12 cellular contexts compared by ENCODE assay signal in genomic region chr10:30542001-30542861, GRCh38.
DNase-seq lines count a peak whose midpoint lies in the region; ATAC-seq and TF ChIP-seq lines count a peak whose summit lies in the region.
"Had no signal": no experiment of that assay in that cellular context is flagged by ENCODE, and none has a peak within 500 bp of the region (broad histone marks: within the 10 kb centered on the region; RNA-seq: fewer than 3 reads in every experiment).

No MANE protein-coding gene starts in this region.

- CTCF ChIA-PET in CD8-positive, alpha-beta memory T cell (lab: Charles Lee) = interaction anchor here (1.1 to 2.6 kb wide), 3 partner anchors 39 to 129 kb away, joined by 3 to 12 read pairs (median 3); no protein-coding TSS in a partner anchor
- CTCF ChIA-PET in activated naive CD4-positive, alpha-beta T cell treated with anti-CD3 and anti-CD28 coated beads for 36 hours (lab: Charles Lee) = interaction anchor here (0.9 to 2.1 kb wide), 3 partner anchors 40 to 183 kb away, joined by 3 to 6 read pairs (median 3); no protein-coding TSS in a partner anchor

- TF ChIP-seq CTCF in lung (IDR thresholded peaks at IDR 0.05; ENCODE audit: control extremely low read depth, extremely low read depth) = no peak
- TF ChIP-seq CTCF in tibial artery (IDR thresholded peaks at IDR 0.05) = no peak

- intact Hi-C loops in activated naive CD4-positive, alpha-beta T cell treated with anti-CD3 and anti-CD28 coated beads for 36 hours (cut with micrococcal nuclease) = no loop called here
- intact Hi-C loops in tibial artery (cut with DNase I; ENCODE audit: low total_unique reads) = no loop called here

- H3K4me1 Mint-ChIP-seq in CD8-positive, alpha-beta memory T cell = no peaks in the 10 kb centered on the region
- peaks cover 9% of the 10 kb centered on the region for H3K4me1 Mint-ChIP-seq in activated naive CD4-positive, alpha-beta T cell treated with anti-CD3 and anti-CD28 coated beads for 36 hours (ENCODE audit: low read depth)

- no peaks in the 10 kb centered on the region for H3K36me3 ChIP-seq in CD8-positive, alpha-beta memory T cell (ENCODE audit: insufficient read depth, low read length)
- H3K36me3 ChIP-seq in lung (ENCODE audit: control insufficient read depth in 2 of 2, insufficient read depth in 2 of 2, low read length in 2 of 2) (no peaks in the 10 kb centered on the region), tibial artery (no peaks in the 10 kb centered on the region)

- no peaks in the 10 kb centered on the region for H3K9me3 ChIP-seq in CD8-positive, alpha-beta memory T cell (ENCODE audit: low read length)
- H3K9me3 ChIP-seq in lung (ENCODE audit: control insufficient read depth in 2 of 2, insufficient read depth in 1 of 2, low read length in 1 of 2) = no peaks in the 10 kb centered on the region
- no peaks in the 10 kb centered on the region for H3K9me3 ChIP-seq in tibial artery
- H3K9me3 ChIP-seq: Caco-2 had no signal

- H3K27me3 Mint-ChIP-seq in CD8-positive, alpha-beta memory T cell = peaks cover 0 to 4% of the 10 kb centered on the region in 2 donors
- no peaks in the 10 kb centered on the region for H3K27me3 Mint-ChIP-seq in activated naive CD4-positive, alpha-beta T cell treated with anti-CD3 and anti-CD28 coated beads for 36 hours (ENCODE audit: low read depth)

- POLR2A ChIA-PET in CD8-positive, alpha-beta memory T cell (lab: Charles Lee) = no interaction called here

- no peaks in the 10 kb centered on the region for H3K4me1 ChIP-seq in CD8-positive, alpha-beta memory T cell (ENCODE audit: insufficient read depth, low read length)
- H3K4me1 ChIP-seq in lung (ENCODE audit: control insufficient read depth in 2 of 2, insufficient read depth in 2 of 2, low read length in 2 of 2) (peaks cover 3 to 5% of the 10 kb centered on the region in 2 donors), tibial artery (no peaks in the 10 kb centered on the region)

- no peak overlapping the region for H3K4me3 ChIP-seq in CD8-positive, alpha-beta memory T cell (ENCODE audit: low read length)
- H3K4me3 ChIP-seq in lung = no peak overlapping the region
- no peak overlapping the region for H3K4me3 ChIP-seq in tibial artery

- peaks cover 0 to 7% (median 1%) of the 10 kb centered on the region in 3 donors for H3K36me3 Mint-ChIP-seq in CD8-positive, alpha-beta memory T cell
- H3K36me3 Mint-ChIP-seq in activated naive CD4-positive, alpha-beta T cell treated with anti-CD3 and anti-CD28 coated beads for 36 hours (ENCODE audit: low read depth) = no peaks in the 10 kb centered on the region

- peak; percentile 65 for ATAC-seq in lung (ENCODE audit: insufficient read depth, low FRiP score)
- ATAC-seq: PC-3 had no signal

- no peaks in the 10 kb centered on the region for H3K9me3 Mint-ChIP-seq in CD8-positive, alpha-beta memory T cell
- H3K9me3 Mint-ChIP-seq in activated naive CD4-positive, alpha-beta T cell treated with anti-CD3 and anti-CD28 coated beads for 36 hours = no peaks in the 10 kb centered on the region

- H3K27ac Mint-ChIP-seq in CD8-positive, alpha-beta memory T cell = peak overlapping the region in 1 of 8 donors; percentile 16
- no peak overlapping the region for H3K27ac Mint-ChIP-seq in activated naive CD4-positive, alpha-beta T cell treated with anti-CD3 and anti-CD28 coated beads for 36 hours

- H3K27ac ChIP-seq in CD8-positive, alpha-beta memory T cell (ENCODE audit: low read depth, low read length) = peak overlapping the region; percentile 32
- H3K27ac ChIP-seq in lung (ENCODE audit: low read depth in 1 of 2, low read length in 1 of 2) (peak overlapping the region in 1 of 2 donors; percentile 42), tibial artery (no peak overlapping the region)

- no peak for DNase-seq in CD8-positive, alpha-beta memory T cell
- DNase-seq in GM19240 (ENCODE audit: insufficient read length, low spot score) (peak; percentile 11), NOMO-1 (lab: John Stamatoyannopoulos, UW; ENCODE audit: unreplicated experiment in 2 of 2) (peak; percentile 91 to 93), lung (ENCODE audit: low spot score) (no peak), T-helper 1 cell (no peak), tibial artery (no peak), NCI-H82 (lab: John Stamatoyannopoulos, UW) (no peak)
- DNase-seq in activated naive CD4-positive, alpha-beta T cell treated with anti-CD3 and anti-CD28 coated beads for 36 hours = no peak
- DNase-seq: activated CD4-positive, alpha-beta T cell treated with anti-CD3 and anti-CD28 coated beads for 1 hour; Caco-2; IMR-90; PC-3 had no signal

- H3K27me3 ChIP-seq in CD8-positive, alpha-beta memory T cell (ENCODE audit: insufficient read depth, low read length, poor library complexity, severe bottlenecking) = no peaks in the 10 kb centered on the region
- H3K27me3 ChIP-seq in lung (ENCODE audit: control insufficient read depth, insufficient read depth) = no peaks in the 10 kb centered on the region
- no peaks in the 10 kb centered on the region for H3K27me3 ChIP-seq in tibial artery

- WGBS in lung, 2 donors = 40 to 56% methylated on average over 14 of the region's 14 CpGs

- H3K4me3 Mint-ChIP-seq in CD8-positive, alpha-beta memory T cell = no peak overlapping the region
- H3K4me3 Mint-ChIP-seq in activated naive CD4-positive, alpha-beta T cell treated with anti-CD3 and anti-CD28 coated beads for 36 hours = no peak overlapping the region

Comparison
In these comparisons a context has a peak if more than half of its experiments do, and no peak if none do; other contexts are left out.
1. DNase-seq: peak in GM19240 (single experiment) and NOMO-1 (2 of 2); none in CD8-positive, alpha-beta memory T cell (0 of 5), lung (single experiment), T-helper 1 cell (0 of 5), activated naive CD4-positive, alpha-beta T cell treated with anti-CD3 and anti-CD28 coated beads for 36 hours (single experiment), tibial artery (0 of 2) and NCI-H82 (single experiment).